ENCODE assay signal across 8 cellular contexts in the genomic region with DNA sequence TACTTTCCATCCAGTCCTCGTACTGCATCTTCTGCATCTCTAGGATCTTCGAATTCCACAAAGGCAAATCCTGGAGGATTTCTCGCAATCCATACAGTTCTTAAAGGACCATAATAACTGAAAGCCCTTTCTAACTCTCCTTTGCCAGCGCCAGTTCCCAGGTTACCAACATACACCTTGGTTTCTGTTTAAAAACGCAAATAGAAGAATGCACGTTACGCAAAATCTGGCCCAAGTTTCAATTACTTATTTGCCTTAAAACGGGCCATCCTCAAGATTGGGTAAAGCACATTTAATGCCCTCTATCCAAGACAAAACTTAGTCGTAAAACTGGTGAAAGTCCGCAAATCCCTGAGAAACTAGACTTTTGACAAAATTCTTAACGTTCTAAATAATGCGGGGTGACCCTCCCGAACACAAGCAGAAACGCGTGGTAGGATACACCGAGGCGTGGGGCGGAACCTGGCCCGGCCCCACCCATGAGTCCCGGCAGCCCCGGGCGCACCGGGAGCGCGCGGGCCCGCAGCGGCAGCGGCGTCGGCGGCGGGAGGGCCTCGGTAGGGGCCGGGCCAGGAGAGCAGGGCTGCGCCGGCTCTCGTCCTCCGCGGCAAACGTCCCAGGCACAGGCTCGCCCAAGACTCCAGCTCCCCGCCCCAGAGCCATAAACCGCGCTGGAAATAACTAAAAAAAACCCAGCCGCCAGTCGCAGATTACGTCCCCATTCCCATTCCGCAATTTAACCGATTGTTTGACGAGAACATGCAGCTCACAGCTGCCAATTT. TPM values are rescaled to one million over a fixed set of nuclear protein-coding genes. Genes with fewer than 3 reads are reported as not detected.
DNase-seq lines count a peak whose midpoint lies in the region; ATAC-seq and TF ChIP-seq lines count a peak whose summit lies in the region.

No MANE protein-coding gene starts in this region.

- ATAC-seq in GM18520 (IDR thresholded peaks at IDR 0.05; ENCODE audit: unreplicated experiment) (peak; percentile 8), HG03097 (IDR thresholded peaks at IDR 0.05; ENCODE audit: low FRiP score, unreplicated experiment) (peak; percentile 19)

- peaks cover 55% of the 10 kb centered on the region for H3K79me2 ChIP-seq in smooth muscle cell (ENCODE audit: low read depth)

- no peak overlapping the region for H2AFZ ChIP-seq in smooth muscle cell (ENCODE audit: low read depth)

- no peak for TF ChIP-seq CTCF in astrocyte of the spinal cord (IDR thresholded peaks at IDR 0.05; ENCODE audit: low read depth, low read length)
- no peak for TF ChIP-seq CTCF in smooth muscle cell (IDR thresholded peaks at IDR 0.05; ENCODE audit: borderline replicate concordance, insufficient read depth, poor library complexity, severe bottlenecking)

- peaks cover 54% of the 10 kb centered on the region for H3K36me3 ChIP-seq in iPS-20b (ENCODE audit: insufficient read depth, low read depth, low read length)
- H3K36me3 ChIP-seq in smooth muscle cell (ENCODE audit: low read depth), result peaks cover 34% of the 10 kb centered on the region

- under 1% methylated on average over 44 of the region's 51 CpGs for WGBS in smooth muscle cell (ENCODE audit: low lambda C conversion rate)

- H3K27ac ChIP-seq in iPS-20b (ENCODE audit: low read length), result peak overlapping the region; percentile 96
- peak overlapping the region; percentile 97 for H3K27ac ChIP-seq in smooth muscle cell (ENCODE audit: low read depth)

- peaks cover 28% of the 10 kb centered on the region for H3F3A ChIP-seq in smooth muscle cell (ENCODE audit: low read depth)

- in situ Hi-C loops in ACHN (cut with HindIII; ENCODE audit: low pct_ligation_motif_present, low pct_unique_long_range_greater_than_20kb, low sequenced_read_pairs), result no loop called here
- in situ Hi-C loops in astrocyte of the spinal cord (cut with HindIII; ENCODE audit: low sequenced_read_pairs), result no loop called here

- peaks cover 55% of the 10 kb centered on the region for H4K20me1 ChIP-seq in smooth muscle cell (ENCODE audit: low read depth)

- DNase-seq in ACHN (peak; percentile 45), SW480 (ENCODE audit: low spot score) (peak; percentile 39), astrocyte of the spinal cord (ENCODE audit: low read depth, low spot score) (peak; percentile 30), smooth muscle cell (lab: John Stamatoyannopoulos, UW; ENCODE audit: unreplicated experiment) (no peak), SHP77 treated with DMSO at 0.1 percent for 48 hours (lab: John Stamatoyannopoulos, UW) (no peak)

- H3K9ac ChIP-seq in iPS-20b (ENCODE audit: low read depth, low read length), result peak overlapping the region; percentile 99
- peak overlapping the region; percentile 95 for H3K9ac ChIP-seq in smooth muscle cell (ENCODE audit: low read depth)

- H3K4me3 ChIP-seq in astrocyte of the spinal cord (ENCODE audit: low read depth, low read length), result peak overlapping the region; percentile 96
- peak overlapping the region; percentile 92 for H3K4me3 ChIP-seq in iPS-20b (ENCODE audit: low read length)
- peak overlapping the region; percentile 100 for H3K4me3 ChIP-seq in smooth muscle cell

- H3K27me3 ChIP-seq in iPS-20b (ENCODE audit: insufficient read depth, low read length), result no peaks in the 10 kb centered on the region
- H3K27me3 ChIP-seq in smooth muscle cell (ENCODE audit: low read depth), result no peaks in the 10 kb centered on the region

- H3K4me2 ChIP-seq in smooth muscle cell, result peak overlapping the region; percentile 98

- H3K4me1 ChIP-seq in iPS-20b (ENCODE audit: insufficient read depth, low read length), result peaks cover 6% of the 10 kb centered on the region
- peaks cover 36% of the 10 kb centered on the region for H3K4me1 ChIP-seq in smooth muscle cell (ENCODE audit: low read depth)

- H3K9me3 ChIP-seq in iPS-20b (ENCODE audit: insufficient read depth, low read depth, low read length), result no peaks in the 10 kb centered on the region
- no peaks in the 10 kb centered on the region for H3K9me3 ChIP-seq in smooth muscle cell (replicated peaks; ENCODE audit: low read depth)

RNA-seq across cellular contexts. Expression of a gene that starts 1.0 kb away (rescaled TPM):
- 92.5 and 122 TPM in 2 replicates for total RNA-seq in smooth muscle cell
- 102 and 107 TPM in 2 replicates for polyA plus RNA-seq in smooth muscle cell

RNA-seq across cellular contexts. Expression of a gene that starts 27.8 kb away (rescaled TPM):
- 2.7 and 4.9 TPM in 2 replicates for total RNA-seq in smooth muscle cell
- 9.0 and 10.2 TPM in 2 replicates for polyA plus RNA-seq in smooth muscle cell

Comparison
In these comparisons a context has a peak if more than half of its experiments do, and no peak if none do; other contexts are left out.
1. DNase-seq: peak in ACHN (single experiment), SW480 (single experiment) and astrocyte of the spinal cord (single experiment); none in smooth muscle cell (single experiment) and SHP77 treated with DMSO at 0.1 percent for 48 hours (single experiment).
2. Peak in every context shown above with its lines, with median percentiles within 50 percentile points of each other: H3K4me3 ChIP-seq.